ENCODE assay signal across 8 cellular contexts in the genomic region with DNA sequence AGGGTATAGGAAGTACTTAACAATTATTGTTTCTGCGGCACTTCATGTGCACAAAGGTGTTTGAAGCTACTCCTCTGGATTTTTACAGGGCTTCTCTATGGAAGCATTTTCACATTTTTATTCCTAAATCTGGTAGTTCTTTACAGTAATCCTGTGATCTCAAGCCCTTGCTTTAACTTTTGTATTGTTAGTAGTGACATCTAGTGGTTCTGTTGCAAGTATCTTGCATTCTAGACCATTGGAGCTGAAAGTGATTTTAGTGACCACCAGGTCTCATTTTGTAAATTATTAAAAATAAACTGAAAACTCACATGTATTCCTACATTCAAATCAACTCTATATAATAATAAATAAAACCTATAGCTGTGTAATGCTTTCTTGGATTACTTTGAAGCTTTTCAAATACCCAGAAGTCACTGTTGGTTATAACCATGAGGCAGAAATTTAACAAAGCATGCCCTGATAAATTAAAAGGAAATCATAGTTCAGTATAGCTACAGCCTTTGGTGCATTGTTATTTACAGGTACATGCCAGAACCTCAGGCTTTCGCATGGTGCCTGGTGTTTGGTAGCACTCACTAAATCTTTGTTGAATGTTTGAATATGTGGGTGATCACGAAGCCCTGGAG. TPM values are rescaled to one million over a fixed set of nuclear protein-coding genes. Genes with fewer than 3 reads are reported as not detected.
DNase-seq lines count a peak whose midpoint lies in the region; ATAC-seq and TF ChIP-seq lines count a peak whose summit lies in the region.

No MANE protein-coding gene starts in this region.

- ATAC-seq in GM18519 (IDR thresholded peaks at IDR 0.05; ENCODE audit: low FRiP score, unreplicated experiment) (peak; percentile 47), HG03342 (IDR thresholded peaks at IDR 0.05; ENCODE audit: unreplicated experiment) (no peak), GM18511 (IDR thresholded peaks at IDR 0.05; ENCODE audit: unreplicated experiment) (no peak)

- H3K27ac ChIP-seq in dorsolateral prefrontal cortex = no peak overlapping the region

- H3K27me3 ChIP-seq in dorsolateral prefrontal cortex = no peaks in the 10 kb centered on the region

- no peak overlapping the region for H3K4me3 ChIP-seq in dorsolateral prefrontal cortex

- DNase-seq in NCI-H748 treated with DMSO at 0.1 percent for 48 hours (lab: John Stamatoyannopoulos, UW) = peak; percentile 18
- DNase-seq in dorsolateral prefrontal cortex = no peak
- DNase-seq in renal cortical epithelial cell (ENCODE audit: low read depth) = peak; percentile 57
- DNase-seq in activated CD4-positive, alpha-beta T cell treated with anti-CD3 and anti-CD28 coated beads for 48 hours = no peak
- no peak for DNase-seq in NCI-H1436 treated with DMSO at 0.1 percent for 48 hours (lab: John Stamatoyannopoulos, UW)

- intact Hi-C loops in dorsolateral prefrontal cortex (cut with DNase I) = no loop called here

- TF ChIP-seq CTCF in dorsolateral prefrontal cortex (IDR thresholded peaks at IDR 0.05 in 54 of 56, conservative IDR thresholded peaks at IDR 0.05 in 2 of 56; ENCODE audit: low read depth in 1 of 56, partially characterized antibody in 56 of 56) = peak; percentile 32 to 75 (median 59)

RNA-seq across cellular contexts. Expression of a gene that starts 18.9 kb away (rescaled TPM):
- 100 to 1,000 TPM; 405 to 807 (median 587) TPM for total RNA-seq in dorsolateral prefrontal cortex
- total RNA-seq in renal cortical epithelial cell = 1,931 and 2,383 TPM in 2 replicates

Comparison
In these comparisons a context has a peak if more than half of its experiments do, and no peak if none do; other contexts are left out.
1. DNase-seq: peak in NCI-H748 treated with DMSO at 0.1 percent for 48 hours (single experiment) and renal cortical epithelial cell (single experiment); none in dorsolateral prefrontal cortex (0 of 10), activated CD4-positive, alpha-beta T cell treated with anti-CD3 and anti-CD28 coated beads for 48 hours (single experiment) and NCI-H1436 treated with DMSO at 0.1 percent for 48 hours (single experiment).